9 cellular contexts compared by ENCODE assay signal in the genomic region with DNA sequence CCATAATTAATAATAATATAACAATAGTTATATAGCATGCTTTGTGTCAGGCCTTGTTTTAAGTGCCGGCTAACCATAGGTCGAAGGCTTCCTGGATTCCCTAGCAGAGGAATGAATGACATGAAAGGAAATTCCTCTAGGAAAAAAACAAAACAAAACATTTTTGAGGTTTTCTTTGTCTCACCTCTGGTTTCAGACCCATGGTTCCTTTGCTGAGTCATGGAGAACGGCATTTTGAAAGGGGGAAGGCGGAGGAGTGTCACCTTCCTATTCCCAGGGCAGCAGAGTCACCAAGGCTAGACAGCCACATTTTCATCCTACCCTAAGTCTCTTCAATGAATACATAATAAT. TPM values are rescaled to one million over a fixed set of nuclear protein-coding genes. Genes with fewer than 3 reads are reported as not detected.
DNase-seq lines count a peak whose midpoint lies in the region; ATAC-seq and TF ChIP-seq lines count a peak whose summit lies in the region.
"Had no signal": no experiment of that assay in that cellular context is flagged by ENCODE, and none has a peak within 500 bp of the region (broad histone marks: within the 10 kb centered on the region; RNA-seq: fewer than 3 reads in every experiment).

No MANE protein-coding gene starts in this region.

- H3K27ac ChIP-seq in OCI-LY7 (ENCODE audit: low read depth, low read length, poor library complexity, severe bottlenecking) (no peak overlapping the region), spleen (no peak overlapping the region)

- no peak for TF ChIP-seq POLR2A in spleen (IDR thresholded peaks at IDR 0.05)

- CTCF ChIA-PET in OCI-LY7 (lab: Charles Lee; ENCODE audit: unreplicated experiment): no interaction called here

- peak overlapping the region; percentile 70 to 73 for H3K27ac Mint-ChIP-seq in natural killer cell

- no peaks in the 10 kb centered on the region for H4K20me1 ChIP-seq in OCI-LY7 (ENCODE audit: insufficient read depth, low read length)

- no peaks in the 10 kb centered on the region for H3K27me3 Mint-ChIP-seq in natural killer cell (ENCODE audit: low read depth in 2 of 2)

- H3K4me1 ChIP-seq in OCI-LY7 (ENCODE audit: insufficient read depth, low read length, poor library complexity, severe bottlenecking) (peaks cover 9% of the 10 kb centered on the region), spleen (peaks cover 17 to 100% (median 48%) of the 10 kb centered on the region in 6 donors)

- H3K27me3 ChIP-seq in spleen (replicated peaks in 1 of 7): no peaks in the 10 kb centered on the region

- H3K36me3 Mint-ChIP-seq in natural killer cell: no peaks in the 10 kb centered on the region

- POLR2A ChIA-PET in OCI-LY7 (lab: Charles Lee): interaction anchor here (0.7 to 2.3 kb wide), 2 partner anchors 9 to 23 kb away, joined by 3 to 6 read pairs; no protein-coding TSS in a partner anchor

- no peak for ATAC-seq in natural killer cell

- TF ChIP-seq EP300 in Ishikawa (IDR thresholded peaks at IDR 0.05; ENCODE audit: borderline replicate concordance): no peak

- H3K36me3 ChIP-seq in OCI-LY7 (ENCODE audit: insufficient read depth, low read length): no peaks in the 10 kb centered on the region
- peaks cover 0 to 92% (median 4%) of the 10 kb centered on the region in 6 donors for H3K36me3 ChIP-seq in spleen

- no TSS peak for BruUV-seq in OCI-LY7 (replicated peaks; lab: Mats Ljungman, UMichigan)

- WGBS in spleen, 5 donors: 53 to 69% (median 63%) methylated on average over 4 of the region's 4 CpGs

- intact Hi-C loops in natural killer cell (cut with micrococcal nuclease): no loop called here
- intact Hi-C loops in OCI-LY7 (cut with micrococcal nuclease; ENCODE audit: unreplicated experiment): no loop called here
- intact Hi-C loops in spleen (cut with DNase I; ENCODE audit: low total_unique reads): no loop called here

- no peaks in the 10 kb centered on the region for H3K9me3 ChIP-seq in OCI-LY7 (ENCODE audit: low read length)
- no peaks in the 10 kb centered on the region for H3K9me3 ChIP-seq in spleen

- H3K79me2 ChIP-seq in OCI-LY7 (ENCODE audit: insufficient read depth, low read depth, low read length): no peaks in the 10 kb centered on the region

- H3K9me3 Mint-ChIP-seq in natural killer cell: no peaks in the 10 kb centered on the region

- H2AFZ ChIP-seq in OCI-LY7 (ENCODE audit: low read length): no peak overlapping the region

- no peaks in the 10 kb centered on the region for H3K9me2 ChIP-seq in OCI-LY7 (ENCODE audit: insufficient read depth, low read length)

- H3K4me1 Mint-ChIP-seq in natural killer cell: peaks cover 68 to 76% of the 10 kb centered on the region in 2 donors

- no peak overlapping the region for H3K4me3 ChIP-seq in choroid plexus epithelial cell (ENCODE audit: low read depth, low read length)
- H3K4me3 ChIP-seq in OCI-LY7 (ENCODE audit: low read depth, low read length, poor library complexity, severe bottlenecking): no peak overlapping the region
- H3K4me3 ChIP-seq in spleen: no peak overlapping the region

- TF ChIP-seq RAD21 in Ishikawa (IDR thresholded peaks at IDR 0.05; ENCODE audit: low read depth): no peak

- DNase-seq in EH (ENCODE audit: low read depth) (peak; percentile 69), choroid plexus epithelial cell (ENCODE audit: low read depth) (peak; percentile 48), natural killer cell (no peak), hippocampal formation (lab: John Stamatoyannopoulos, UW) (no peak), OCI-LY7 (ENCODE audit: low spot score) (no peak), spleen (no peak)
- DNase-seq in effector CD4-positive, alpha-beta T cell: no peak
- DNase-seq: T-helper 2 cell had no signal

- no peak overlapping the region for H3K4me2 ChIP-seq in OCI-LY7 (ENCODE audit: low read length)

- TF ChIP-seq CTCF in choroid plexus epithelial cell (conservative IDR thresholded peaks at IDR 0.05; ENCODE audit: low read depth, low read length) (no peak), natural killer cell (IDR thresholded peaks at IDR 0.05) (no peak), OCI-LY7 (conservative IDR thresholded peaks at IDR 0.05; ENCODE audit: low read length) (no peak), spleen (IDR thresholded peaks at IDR 0.05 in 8 of 11, conservative IDR thresholded peaks at IDR 0.05 in 3 of 11) (no peak)

- H3K4me3 Mint-ChIP-seq in natural killer cell: no peak overlapping the region

TF ChIP-seq in Ishikawa, 13 proteins besides CTCF, POLR2A, EP300 and RAD21:
- TF ChIP-seq TEAD4 (IDR thresholded peaks at IDR 0.05): 0 out of 2 replicates have a peak, but pooled peaks have one; percentile 18
- no peak for TF ChIP-seq TCF12 (IDR thresholded peaks at IDR 0.05; ENCODE audit: low read depth)
- TF ChIP-seq FOXM1 (IDR thresholded peaks at IDR 0.05; ENCODE audit: borderline replicate concordance, low read depth): 0 out of 2 replicates have a peak, but pooled peaks have one; percentile 37
TF ChIP-seq in Ishikawa: peak in this region for 2.

RNA-seq across cellular contexts. Expression of a gene that starts 25.3 kb away (rescaled TPM):
- total RNA-seq in natural killer cell (100 to 1,000 TPM; 409 to 438 (median 438) TPM), OCI-LY7 (2022) (244 and 303 TPM in 2 replicates), spleen (100 to 1,000 TPM; 124 to 531 (median 334) TPM)
- total RNA-seq in OCI-LY7 (2014; rRNA removed; shearing (Covaris generic)): 229 and 319 TPM in 2 replicates
- polyA plus RNA-seq in spleen: 100 to 1,000 TPM; 115 to 209 (median 202) TPM

RNA-seq across cellular contexts. Expression of a gene that starts 45.6 kb away (rescaled TPM):
- total RNA-seq in natural killer cell: 10 to 100 TPM in 1 of 3 donors, 1 to 10 TPM in 2; 5.4 to 11.6 (median 5.7) TPM
- total RNA-seq in OCI-LY7 (2014; rRNA removed; shearing (Covaris generic)): 36.1 and 41.9 TPM in 2 replicates
- total RNA-seq in OCI-LY7 (2022): 43.7 and 54.5 TPM in 2 replicates
- total RNA-seq in spleen: 10 to 100 TPM in 4 of 7 donors, 1 to 10 TPM in 3; 5.9 to 19.7 (median 11.3) TPM
- 10 to 100 TPM in 1 of 3 donors, 1 to 10 TPM in 2; 7.6 to 11.5 (median 8.8) TPM for polyA plus RNA-seq in spleen

RNA-seq across cellular contexts. Expression of a gene that starts 46.0 kb away (rescaled TPM):
- total RNA-seq in natural killer cell: 10 to 100 TPM in 2 of 3 donors, 1 to 10 TPM in 1; 6.4 to 15.2 (median 15.0) TPM
- total RNA-seq in OCI-LY7 (2014; rRNA removed; shearing (Covaris generic)): 27.7 and 30.7 TPM in 2 replicates
- total RNA-seq in OCI-LY7 (2022): 33.2 and 35.2 TPM in 2 replicates
- 10 to 100 TPM; 11.3 to 21.5 (median 15.9) TPM for total RNA-seq in spleen
- polyA plus RNA-seq in spleen: 1 to 10 TPM; 5.3 to 8.6 (median 6.4) TPM

Comparison
In these comparisons a context has a peak if more than half of its experiments do, and no peak if none do; other contexts are left out.
1. DNase-seq: peak in EH (single experiment) and choroid plexus epithelial cell (single experiment); none in natural killer cell (single experiment), effector CD4-positive, alpha-beta T cell (single experiment), hippocampal formation (0 of 2), OCI-LY7 (single experiment) and spleen (single experiment).